Comparison of ENCODE assay signal across 8 cellular contexts in genomic region chr3:57227204-57227929, GRCh38. TPM values are rescaled to one million over a fixed set of nuclear protein-coding genes. Genes with fewer than 3 reads are reported as not detected.
DNase-seq lines count a peak whose midpoint lies in the region; ATAC-seq, FAIRE-seq and TF ChIP-seq lines count a peak whose summit lies in the region.

A gene with protein sequence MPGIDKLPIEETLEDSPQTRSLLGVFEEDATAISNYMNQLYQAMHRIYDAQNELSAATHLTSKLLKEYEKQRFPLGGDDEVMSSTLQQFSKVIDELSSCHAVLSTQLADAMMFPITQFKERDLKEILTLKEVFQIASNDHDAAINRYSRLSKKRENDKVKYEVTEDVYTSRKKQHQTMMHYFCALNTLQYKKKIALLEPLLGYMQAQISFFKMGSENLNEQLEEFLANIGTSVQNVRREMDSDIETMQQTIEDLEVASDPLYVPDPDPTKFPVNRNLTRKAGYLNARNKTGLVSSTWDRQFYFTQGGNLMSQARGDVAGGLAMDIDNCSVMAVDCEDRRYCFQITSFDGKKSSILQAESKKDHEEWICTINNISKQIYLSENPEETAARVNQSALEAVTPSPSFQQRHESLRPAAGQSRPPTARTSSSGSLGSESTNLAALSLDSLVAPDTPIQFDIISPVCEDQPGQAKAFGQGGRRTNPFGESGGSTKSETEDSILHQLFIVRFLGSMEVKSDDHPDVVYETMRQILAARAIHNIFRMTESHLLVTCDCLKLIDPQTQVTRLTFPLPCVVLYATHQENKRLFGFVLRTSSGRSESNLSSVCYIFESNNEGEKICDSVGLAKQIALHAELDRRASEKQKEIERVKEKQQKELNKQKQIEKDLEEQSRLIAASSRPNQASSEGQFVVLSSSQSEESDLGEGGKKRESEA (plus strand): TSS chr3:57227729. CDS start chr3:57227884, 155 bp downstream.

- peaks cover 37% of the 10 kb centered on the region for H3K4me1 ChIP-seq in left ventricle myocardium inferior
- peaks cover 22% of the 10 kb centered on the region for H3K4me1 ChIP-seq in upper lobe of right lung

- H3K4me3 Mint-ChIP-seq in T-helper 17 cell (peak within 1 kb of the TSS; percentile 92), progenitor cell of endocrine pancreas (ENCODE audit: low read depth) (peak within 1 kb of the TSS; percentile 91)

- TF ChIP-seq CTCF in left ventricle myocardium inferior (IDR thresholded peaks at IDR 0.05; ENCODE audit: borderline replicate concordance) = no peak
- no peak for TF ChIP-seq CTCF in progenitor cell of endocrine pancreas (IDR thresholded peaks at IDR 0.05; ENCODE audit: unreplicated experiment)
- TF ChIP-seq CTCF in upper lobe of right lung (IDR thresholded peaks at IDR 0.05) = no peak

- H3K9me3 Mint-ChIP-seq in progenitor cell of endocrine pancreas (ENCODE audit: low read depth) = no peaks in the 10 kb centered on the region

- H3K27ac Mint-ChIP-seq in T-helper 17 cell (peak within 1 kb of the TSS; percentile 83), progenitor cell of endocrine pancreas (peak within 1 kb of the TSS; percentile 97)

- TF ChIP-seq POLR2A in GM12892 (IDR thresholded peaks at IDR 0.05; ENCODE audit: low read depth, low read length) = peak; percentile 80

- H3K36me3 Mint-ChIP-seq in T-helper 17 cell (ENCODE audit: low read depth) = no peaks in the 10 kb centered on the region
- H3K36me3 Mint-ChIP-seq in progenitor cell of endocrine pancreas (ENCODE audit: insufficient read depth) = peaks cover 1% of the 10 kb centered on the region

- FAIRE-seq in GM12892 (lab: Jason Lieb, UNC) = peak; percentile 87

- H3K9me3 ChIP-seq in T-helper 17 cell (ENCODE audit: control insufficient read depth, low read length, poor library complexity, severe bottlenecking) (no peaks in the 10 kb centered on the region), left ventricle myocardium inferior (replicated peaks) (no peaks in the 10 kb centered on the region), upper lobe of right lung (no peaks in the 10 kb centered on the region)

- H3K4me3 ChIP-seq in left ventricle myocardium inferior (peak within 1 kb of the TSS; percentile 80), upper lobe of right lung (peak within 1 kb of the TSS; percentile 84)

- H3K27ac ChIP-seq in left ventricle myocardium inferior (replicated peaks) = peak within 1 kb of the TSS; percentile 96
- peak within 1 kb of the TSS; percentile 90 for H3K27ac ChIP-seq in upper lobe of right lung

- ATAC-seq in HG02623 (IDR thresholded peaks at IDR 0.05; ENCODE audit: unreplicated experiment) = peak; percentile 91
- ATAC-seq in T-helper 17 cell = peak; percentile 94
- ATAC-seq in upper lobe of right lung = peak; percentile 99

- peak; percentile 93 for DNase-seq in GM12892 (ENCODE audit: insufficient read length)
- DNase-seq in NCI-H1092 treated with DMSO at 0.1 percent for 48 hours (lab: John Stamatoyannopoulos, UW) = peak; percentile 78
- peak; percentile 80 to 83 (median 81) for DNase-seq in T-helper 17 cell
- DNase-seq in amygdala (lab: John Stamatoyannopoulos, UW) = peak; percentile 36 to 95 (median 84)
- DNase-seq in left ventricle myocardium inferior = peak; percentile 95
- DNase-seq in progenitor cell of endocrine pancreas (ENCODE audit: low spot score, unreplicated experiment) = peak; percentile 96
- peak; percentile 97 for DNase-seq in upper lobe of right lung

- no peaks in the 10 kb centered on the region for H3K36me3 ChIP-seq in left ventricle myocardium inferior
- H3K36me3 ChIP-seq in upper lobe of right lung = no peaks in the 10 kb centered on the region

- H3K27me3 ChIP-seq in left ventricle myocardium inferior (ENCODE audit: low read depth) = no peaks in the 10 kb centered on the region
- no peaks in the 10 kb centered on the region for H3K27me3 ChIP-seq in upper lobe of right lung

- intact Hi-C loops in left ventricle myocardium inferior (cut with micrococcal nuclease) = no loop called here
- intact Hi-C loops in upper lobe of right lung (cut with DNase I) = no loop called here

- H3K4me1 Mint-ChIP-seq in T-helper 17 cell (peaks cover 14% of the 10 kb centered on the region), progenitor cell of endocrine pancreas (ENCODE audit: low read depth) (peaks cover 19% of the 10 kb centered on the region)

- no peaks in the 10 kb centered on the region for H3K27me3 Mint-ChIP-seq in T-helper 17 cell
- H3K27me3 Mint-ChIP-seq in progenitor cell of endocrine pancreas = no peaks in the 10 kb centered on the region

RNA-seq across cellular contexts. Expression of the gene that starts here (rescaled TPM):
- 31.2 TPM for polyA plus RNA-seq in GM12892 (2012; ENCODE audit: missing spikeins)
- total RNA-seq in T-helper 17 cell (10 to 100 TPM; 22.3 to 23.4 TPM), left ventricle myocardium inferior (51.4 TPM), progenitor cell of endocrine pancreas (37.3 and 40.2 TPM in 2 replicates), upper lobe of right lung (42.8 TPM)

Comparison
In these comparisons a context has a peak if more than half of its experiments do, and no peak if none do; other contexts are left out.
1. Peak in every context shown above with its lines: DNase-seq, ATAC-seq, H3K4me3 ChIP-seq and H3K27ac ChIP-seq.